In the genomic region with DNA sequence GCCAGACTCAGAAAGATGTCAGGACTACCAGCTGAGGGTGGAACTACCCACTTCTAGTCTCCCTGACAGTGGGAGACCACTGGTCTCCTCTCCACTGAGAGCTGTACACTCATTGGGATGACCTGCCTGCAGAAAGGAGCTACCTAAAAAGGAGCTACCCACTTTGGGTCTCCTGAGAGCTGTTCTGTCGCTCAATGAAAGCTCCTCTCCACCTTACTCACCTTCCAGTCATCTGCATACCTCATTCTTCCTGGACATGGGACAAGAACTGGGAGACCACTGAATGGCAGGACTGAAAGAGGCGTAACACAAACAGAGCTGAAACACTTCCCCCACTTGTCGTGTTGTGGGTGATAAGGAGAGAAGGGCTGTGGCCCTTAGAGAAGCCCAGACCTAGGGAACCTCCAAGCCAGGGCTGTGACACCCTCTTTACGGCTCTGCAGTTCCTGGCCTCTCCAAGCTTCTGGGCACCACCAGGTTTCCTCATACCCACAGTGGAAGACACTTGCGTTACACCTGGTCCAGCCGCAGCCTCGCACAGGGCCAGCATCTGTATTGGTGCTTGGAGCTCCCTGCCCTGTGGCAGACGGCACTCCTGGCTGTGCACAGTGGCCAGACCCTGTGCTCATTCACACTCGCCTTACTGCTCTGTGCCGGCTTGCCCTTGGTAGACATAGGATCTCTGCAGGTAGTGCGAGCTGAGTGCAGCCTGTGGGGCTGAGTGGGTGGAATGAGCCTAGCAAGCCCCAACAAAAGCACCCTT, we compare ENCODE assay signal across 17 cellular contexts. TPM values are rescaled to one million over a fixed set of nuclear protein-coding genes. Genes with fewer than 3 reads are reported as not detected.
DNase-seq lines count a peak whose midpoint lies in the region; ATAC-seq and TF ChIP-seq lines count a peak whose summit lies in the region.
"Had no signal": no experiment of that assay in that cellular context is flagged by ENCODE, and none has a peak within 500 bp of the region (broad histone marks: within the 10 kb centered on the region; RNA-seq: fewer than 3 reads in every experiment).

No MANE protein-coding gene starts in this region.

- no peak overlapping the region for H3K4me3 Mint-ChIP-seq in activated B cell treated with CpG ODN at 0.5 μM for 24 hours
- H3K4me3 Mint-ChIP-seq: CD8-positive, alpha-beta memory T cell had no signal

- peak overlapping the region; percentile 57 for H3K18ac ChIP-seq in neuronal stem cell (ENCODE audit: low read length)

- H3K27ac ChIP-seq in Karpas-422 (ENCODE audit: low read length), result no peak overlapping the region
- H3K27ac ChIP-seq in neuronal stem cell (replicated peaks; ENCODE audit: low read length), result no peak overlapping the region
- no peak overlapping the region for H3K27ac ChIP-seq in upper lobe of right lung
- H3K27ac ChIP-seq: BLaER1 treated with 17β-estradiol and CSF1 and Interleukin-3, amounts not matched to agents 10 nM and 100 nM had no signal

- no peaks in the 10 kb centered on the region for H3K36me3 ChIP-seq in Karpas-422 (ENCODE audit: insufficient read depth, low read length)
- no peaks in the 10 kb centered on the region for H3K36me3 ChIP-seq in neuronal stem cell (replicated peaks in 1 of 2; ENCODE audit: control insufficient read depth in 2 of 2, insufficient read depth in 2 of 2, low read length in 2 of 2)
- no peaks in the 10 kb centered on the region for H3K36me3 ChIP-seq in upper lobe of right lung

- H3K4me2 ChIP-seq in Karpas-422 (ENCODE audit: low read depth, low read length, poor library complexity, severe bottlenecking) (no peak overlapping the region), neuronal stem cell (ENCODE audit: insufficient read depth, low read length, poor library complexity, severe bottlenecking) (no peak overlapping the region)
- H3K4me2 ChIP-seq: BLaER1 treated with 17β-estradiol and CSF1 and Interleukin-3, amounts not matched to agents 10 nM and 100 nM had no signal

- no peak overlapping the region for H2BK15ac ChIP-seq in neuronal stem cell (ENCODE audit: low read length)

- DNase-seq in Karpas-422 (no peak), activated B cell treated with CpG ODN at 0.5 μM for 24 hours (peak; percentile 11), neuronal stem cell (ENCODE audit: low spot score) (no peak), upper lobe of right lung (no peak), T-helper 1 cell (no peak)
- no peak for DNase-seq in stimulated activated CD4-positive, alpha-beta T cell treated with anti-CD3 and anti-CD28 coated beads, Interleukin-2, amount 100 ng/mL, for 24 hours
- DNase-seq: CD8-positive, alpha-beta memory T cell; GF-D8; GOT3; NCI-H1105; NCI-H1694; NCI-H2081 treated with DMSO at 0.1 percent for 48 hours; NCI-H748 treated with DMSO at 0.1 percent for 48 hours; NK-92 treated with Interleukin-12 subunit alpha and Interleukin-12 subunit beta, amount 100 ng/mL, for 24 hours had no signal

- H2BK12ac ChIP-seq in neuronal stem cell (ENCODE audit: low read length), result no peak overlapping the region

- H3K4me1 ChIP-seq in Karpas-422 (ENCODE audit: low read length) (no peaks in the 10 kb centered on the region), neuronal stem cell (ENCODE audit: control insufficient read depth in 2 of 2, insufficient read depth in 1 of 2, low read depth in 1 of 2, low read length in 2 of 2) (no peaks in the 10 kb centered on the region), upper lobe of right lung (no peaks in the 10 kb centered on the region)
- H3K4me1 ChIP-seq: BLaER1 treated with 17β-estradiol and CSF1 and Interleukin-3, amounts not matched to agents 10 nM and 100 nM had no signal

- no peak overlapping the region for H2BK120ac ChIP-seq in neuronal stem cell (ENCODE audit: low read depth, low read length)

- H3K9me3 Mint-ChIP-seq in activated B cell treated with CpG ODN at 0.5 μM for 24 hours, result peaks cover 10% of the 10 kb centered on the region

- ATAC-seq in activated B cell treated with CpG ODN at 0.5 μM for 24 hours (ENCODE audit: low read depth) (no peak), upper lobe of right lung (peak; percentile 50), SK-N-SH treated with all-trans-retinoic acid at 6 μM for 48 hours (no peak)
- ATAC-seq: HCT116 had no signal

- H2AK5ac ChIP-seq in neuronal stem cell (ENCODE audit: low read depth, low read length), result no peak overlapping the region

- peak overlapping the region; percentile 38 for H3K14ac ChIP-seq in neuronal stem cell (ENCODE audit: low read length)

- H3K27me3 Mint-ChIP-seq in activated B cell treated with CpG ODN at 0.5 μM for 24 hours, result no peaks in the 10 kb centered on the region
- H3K27me3 Mint-ChIP-seq: CD8-positive, alpha-beta memory T cell had no signal

- intact Hi-C loops in activated B cell treated with CpG ODN at 0.5 μM for 24 hours (cut with micrococcal nuclease) (no loop called here), upper lobe of right lung (cut with DNase I) (no loop called here)

- no peak overlapping the region for H3K27ac Mint-ChIP-seq in activated B cell treated with CpG ODN at 0.5 μM for 24 hours

- no peak overlapping the region for H3K4ac ChIP-seq in neuronal stem cell (ENCODE audit: low read length)

- H3K79me2 ChIP-seq in Karpas-422 (ENCODE audit: low read length), result no peaks in the 10 kb centered on the region

- no peaks in the 10 kb centered on the region for H4K20me1 ChIP-seq in Karpas-422 (ENCODE audit: insufficient read depth, low read depth, low read length)
- H4K20me1 ChIP-seq: BLaER1 treated with 17β-estradiol and CSF1 and Interleukin-3, amounts not matched to agents 10 nM and 100 nM had no signal

- H3K79me1 ChIP-seq in neuronal stem cell (ENCODE audit: low read depth, low read length), result no peaks in the 10 kb centered on the region

- no peaks in the 10 kb centered on the region for H3K4me1 Mint-ChIP-seq in activated B cell treated with CpG ODN at 0.5 μM for 24 hours
- H3K4me1 Mint-ChIP-seq: CD8-positive, alpha-beta memory T cell had no signal

- H3K4me3 ChIP-seq in Karpas-422 (ENCODE audit: low read length), result peak overlapping the region; percentile 13; the same call in 1 of the 2 replicates
- peak overlapping the region in 1 of 2 donors; percentile 63 for H3K4me3 ChIP-seq in neuronal stem cell (ENCODE audit: low read length in 2 of 2)
- H3K4me3 ChIP-seq in upper lobe of right lung, result no peak overlapping the region
- H3K4me3 ChIP-seq: BLaER1 treated with 17β-estradiol and CSF1 and Interleukin-3, amounts not matched to agents 10 nM and 100 nM had no signal

- H3K36me3 Mint-ChIP-seq in activated B cell treated with CpG ODN at 0.5 μM for 24 hours (ENCODE audit: low read depth), result no peaks in the 10 kb centered on the region
- H3K36me3 Mint-ChIP-seq: CD8-positive, alpha-beta memory T cell had no signal

- H3K9me3 ChIP-seq in Karpas-422 (ENCODE audit: low read length) (peaks cover 29% of the 10 kb centered on the region), neuronal stem cell (replicated peaks in 1 of 2; ENCODE audit: control insufficient read depth in 2 of 2, insufficient read depth in 1 of 2, low read depth in 1 of 2, low read length in 2 of 2) (peaks cover 4 to 10% of the 10 kb centered on the region in 2 donors), upper lobe of right lung (no peaks in the 10 kb centered on the region)

- no peak overlapping the region for H4K8ac ChIP-seq in neuronal stem cell (ENCODE audit: low read depth, low read length)

- peak overlapping the region; percentile 11 for H2BK5ac ChIP-seq in neuronal stem cell (ENCODE audit: low read length)

- H3K9ac ChIP-seq in Karpas-422 (ENCODE audit: low read length) (no peak overlapping the region), neuronal stem cell (ENCODE audit: low read depth, low read length, poor library complexity) (no peak overlapping the region)
- H3K9ac ChIP-seq: BLaER1 treated with 17β-estradiol and CSF1 and Interleukin-3, amounts not matched to agents 10 nM and 100 nM had no signal

- no peaks in the 10 kb centered on the region for H3K9me2 ChIP-seq in Karpas-422 (replicated peaks; ENCODE audit: insufficient read depth, low read length)

- CTCF ChIA-PET in activated B cell treated with CpG ODN at 0.5 μM for 24 hours (lab: Charles Lee), result no interaction called here

- no peak overlapping the region for H4K91ac ChIP-seq in neuronal stem cell (ENCODE audit: low read depth, low read length, poor library complexity)

- WGBS in neuronal stem cell (ENCODE audit: extremely low coverage in 2 of 2, insufficient read length in 2 of 2, insufficient replicate concordance in 1 of 2), 2 donors, result no CpG with 5 or more reads among the region's 11 CpGs

- H3K27me3 ChIP-seq in Karpas-422 (ENCODE audit: low read length) (no peaks in the 10 kb centered on the region), neuronal stem cell (ENCODE audit: control insufficient read depth in 3 of 3, insufficient read depth in 3 of 3, low read depth in 1 of 3, low read length in 3 of 3) (no peaks in the 10 kb centered on the region), upper lobe of right lung (no peaks in the 10 kb centered on the region)
- H3K27me3 ChIP-seq: BLaER1 treated with 17β-estradiol and CSF1 and Interleukin-3, amounts not matched to agents 10 nM and 100 nM had no signal

- POLR2A ChIA-PET in activated B cell treated with CpG ODN at 0.5 μM for 24 hours (lab: Charles Lee), result no interaction called here

- TF ChIP-seq CTCF in activated B cell treated with CpG ODN at 0.5 μM for 24 hours (IDR thresholded peaks at IDR 0.05) (no peak), upper lobe of right lung (IDR thresholded peaks at IDR 0.05) (no peak)

- H3K23ac ChIP-seq in neuronal stem cell (ENCODE audit: low read depth, low read length, poor library complexity), result no peak overlapping the region

- H2AFZ ChIP-seq in Karpas-422 (ENCODE audit: low read length) (peak overlapping the region; percentile 16), neuronal stem cell (ENCODE audit: low read length) (no peak overlapping the region)

TF ChIP-seq in SK-N-SH treated with all-trans-retinoic acid at 6 μM for 48 hours, 23 proteins besides CTCF, POLR2A, EP300 and RAD21 (continues in another document):
- TF ChIP-seq TOX (CRISPR knock-in tag; IDR thresholded peaks at IDR 0.05; ENCODE audit: borderline replicate concordance), result no peak
- TF ChIP-seq, protein P1, sequence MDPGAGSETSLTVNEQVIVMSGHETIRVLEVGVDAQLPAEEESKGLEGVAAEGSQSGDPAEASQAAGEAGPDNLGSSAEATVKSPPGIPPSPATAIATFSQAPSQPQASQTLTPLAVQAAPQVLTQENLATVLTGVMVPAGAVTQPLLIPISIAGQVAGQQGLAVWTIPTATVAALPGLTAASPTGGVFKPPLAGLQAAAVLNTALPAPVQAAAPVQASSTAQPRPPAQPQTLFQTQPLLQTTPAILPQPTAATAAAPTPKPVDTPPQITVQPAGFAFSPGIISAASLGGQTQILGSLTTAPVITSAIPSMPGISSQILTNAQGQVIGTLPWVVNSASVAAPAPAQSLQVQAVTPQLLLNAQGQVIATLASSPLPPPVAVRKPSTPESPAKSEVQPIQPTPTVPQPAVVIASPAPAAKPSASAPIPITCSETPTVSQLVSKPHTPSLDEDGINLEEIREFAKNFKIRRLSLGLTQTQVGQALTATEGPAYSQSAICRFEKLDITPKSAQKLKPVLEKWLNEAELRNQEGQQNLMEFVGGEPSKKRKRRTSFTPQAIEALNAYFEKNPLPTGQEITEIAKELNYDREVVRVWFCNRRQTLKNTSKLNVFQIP (CRISPR knock-in tag; IDR thresholded peaks at IDR 0.05; ENCODE audit: borderline replicate concordance, low read depth), result no peak

RNA-seq across cellular contexts. Expression of a gene that starts 54.9 kb away (rescaled TPM):
- 1.9 and 6.4 TPM in 2 replicates for total RNA-seq in Karpas-422 (2014; rRNA removed; shearing (Covaris generic); ENCODE audit: low replicate concordance)
- total RNA-seq in activated B cell treated with CpG ODN at 0.5 μM for 24 hours, result not detected in 2 replicates
- 2.5 TPM for polyA plus RNA-seq in neuronal stem cell (2013, experiment 1 of 2)
- polyA plus RNA-seq in neuronal stem cell (2013, experiment 2 of 2), result 2.5 TPM
- total RNA-seq in upper lobe of right lung, result 0.78 TPM
- total RNA-seq: CD8-positive, alpha-beta memory T cell had no signal
- polyA plus RNA-seq: CD8-positive, alpha-beta memory T cell had no signal
